In the genomic region with DNA sequence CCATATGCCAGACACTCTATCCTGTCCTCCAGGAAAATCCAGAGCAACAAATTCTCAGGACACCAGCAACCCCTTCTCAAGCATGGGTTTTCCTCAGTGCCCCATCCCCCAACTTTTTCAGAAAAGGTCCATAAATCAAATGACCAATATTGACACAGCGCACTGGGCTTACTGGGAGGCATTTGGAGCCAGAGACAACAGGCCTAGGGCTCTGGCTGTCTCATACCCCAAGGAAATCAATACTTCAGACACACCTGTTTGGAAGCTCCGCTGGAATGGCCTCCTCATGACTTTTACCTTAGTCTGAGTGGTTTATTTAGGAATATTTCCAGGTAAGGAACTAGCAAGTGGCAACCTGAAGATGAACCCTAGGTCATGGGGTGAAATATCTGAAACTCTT, we compare ENCODE assay signal across 30 cellular contexts.
"Had no signal": no experiment of that assay in that cellular context is flagged by ENCODE, and none has a peak within 500 bp of the region (broad histone marks: within the 10 kb centered on the region; RNA-seq: fewer than 3 reads in every experiment).

No MANE protein-coding gene starts in this region.

- H3K9ac ChIP-seq: neural progenitor cell had no signal

- DNase-seq: cortex of kidney; dorsolateral prefrontal cortex; effector CD4-positive, alpha-beta T cell; foreskin fibroblast; gastrocnemius medialis; head of caudate nucleus; mucosa of descending colon; naive thymus-derived CD4-positive, alpha-beta T cell; stimulated activated CD4-positive, alpha-beta T cell treated with anti-CD3 and anti-CD28 coated beads, Interleukin-12 subunit alpha, Interleukin-12 subunit beta, amount 100 ng/mL, for 4 hours; stimulated activated CD4-positive, alpha-beta T cell treated with anti-CD3 and anti-CD28 coated beads, Interleukin-1b, Interleukin-23, amount 100 ng/mL, for 48 hours; stimulated activated CD4-positive, alpha-beta T cell treated with anti-CD3 and anti-CD28 coated beads, Interleukin-4, amount 100 ng/mL, for 1 hour; stimulated activated CD8-positive, alpha-beta memory T cell treated with anti-CD3 and anti-CD28 coated beads, Interleukin-4, amount 100 ng/mL, for 48 hours; stimulated activated naive CD4-positive, alpha-beta T cell; stimulated activated naive CD8-positive, alpha-beta T cell treated with anti-CD3 and anti-CD28 coated beads, Interleukin-15, amount 100 ng/mL, for 72 hours; transverse colon; upper lobe of right lung; uterus had no signal

- H3K4me3 ChIP-seq: dorsolateral prefrontal cortex, gastrocnemius medialis, lung, mucosa of descending colon, neural progenitor cell, prostate gland, right atrium auricular region, smooth muscle cell, suprapubic skin, transverse colon, upper lobe of right lung, uterus had no signal

- H3K27me3 ChIP-seq: dorsolateral prefrontal cortex, gastrocnemius medialis, neural progenitor cell, right atrium auricular region, suprapubic skin, transverse colon, upper lobe of right lung, uterus had no signal

- H3K9me3 ChIP-seq: gastrocnemius medialis, mucosa of descending colon, prostate gland, right atrium auricular region, suprapubic skin, transverse colon, upper lobe of right lung, uterus had no signal

- H3K36me3 Mint-ChIP-seq: memory B cell; mesothelial cell of epicardium; naive thymus-derived CD4-positive, alpha-beta T cell; neural progenitor cell had no signal

- H3K4me1 Mint-ChIP-seq: memory B cell; mesothelial cell of epicardium; naive thymus-derived CD4-positive, alpha-beta T cell; nephron; stimulated activated naive CD8-positive, alpha-beta T cell treated with anti-CD3 and anti-CD28 coated beads, Interleukin-15, amount 100 ng/mL, for 72 hours had no signal

- H2AFZ ChIP-seq: neural progenitor cell had no signal

- H3K4me2 ChIP-seq: neural progenitor cell, smooth muscle cell had no signal

- H3K4me1 ChIP-seq: gastrocnemius medialis, prostate gland, right atrium auricular region, suprapubic skin, transverse colon, upper lobe of right lung, uterus had no signal

- FAIRE-seq: keratinocyte had no signal

- H3K27ac ChIP-seq: dorsolateral prefrontal cortex, epithelial cell of prostate, gastrocnemius medialis, neural progenitor cell, prostate gland, right atrium auricular region, suprapubic skin, transverse colon, upper lobe of right lung, uterus had no signal

- H3K4me3 Mint-ChIP-seq: memory B cell; mesothelial cell of epicardium; naive thymus-derived CD4-positive, alpha-beta T cell; nephron; neural progenitor cell; stimulated activated naive CD8-positive, alpha-beta T cell treated with anti-CD3 and anti-CD28 coated beads, Interleukin-15, amount 100 ng/mL, for 72 hours had no signal

- H3K36me3 ChIP-seq: gastrocnemius medialis, neural progenitor cell, prostate gland, right atrium auricular region, suprapubic skin, transverse colon, upper lobe of right lung, uterus had no signal

- ATAC-seq: esophagus mucosa; gastrocnemius medialis; mucosa of descending colon; naive thymus-derived CD4-positive, alpha-beta T cell; sciatic nerve; stimulated activated naive CD8-positive, alpha-beta T cell treated with anti-CD3 and anti-CD28 coated beads, Interleukin-15, amount 100 ng/mL, for 72 hours; upper lobe of right lung had no signal

- H3K9me3 Mint-ChIP-seq: memory B cell; neural progenitor cell; stimulated activated naive CD8-positive, alpha-beta T cell treated with anti-CD3 and anti-CD28 coated beads, Interleukin-15, amount 100 ng/mL, for 72 hours had no signal

- H3K27ac Mint-ChIP-seq: memory B cell; mesothelial cell of epicardium; naive thymus-derived CD4-positive, alpha-beta T cell; nephron; neural progenitor cell; stimulated activated naive CD8-positive, alpha-beta T cell treated with anti-CD3 and anti-CD28 coated beads, Interleukin-15, amount 100 ng/mL, for 72 hours had no signal
